Comparison of ENCODE assay signal across 22 cellular contexts in genomic region chr9:134546746-134547145, GRCh38.
A peak's percentile ranks its signal among the peaks of the same experiment; 100 is the strongest.
DNase-seq lines count a peak whose midpoint lies in the region; ATAC-seq and TF ChIP-seq lines count a peak whose summit lies in the region.
"Had no signal": no experiment of that assay in that cellular context is flagged by ENCODE, and none has a peak within 500 bp of the region (broad histone marks: within the 10 kb centered on the region; RNA-seq: fewer than 3 reads in every experiment).

No MANE protein-coding gene starts in this region.

- peak overlapping the region; percentile 11 for H2BK5ac ChIP-seq in mesenchymal stem cell (ENCODE audit: low read depth, low read length, poor library complexity, severe bottlenecking)

- H2BK15ac ChIP-seq in mesenchymal stem cell (ENCODE audit: low read depth, poor library complexity, severe bottlenecking), result peak overlapping the region; percentile 73

- peaks cover 25 to 62% (median 53%) of the 10 kb centered on the region in 10 experiments for H3K4me1 ChIP-seq in BLaER1 treated with 17β-estradiol and CSF1 and Interleukin-3, amounts not matched to agents 10 nM and 100 nM
- H3K4me1 ChIP-seq in ascending aorta (peaks cover 8 to 16% of the 10 kb centered on the region in 2 donors), mesenchymal stem cell (ENCODE audit: control insufficient read depth, insufficient read depth, low read depth, low read length) (peaks cover 53% of the 10 kb centered on the region)

- peak overlapping the region; percentile 76 for H4K8ac ChIP-seq in mesenchymal stem cell (ENCODE audit: low read length)

- peaks cover 4 to 16% (median 13%) of the 10 kb centered on the region in 11 experiments; a peak in 18 of 22 replicates for H3K9me3 ChIP-seq in BLaER1 treated with 17β-estradiol and CSF1 and Interleukin-3, amounts not matched to agents 10 nM and 100 nM (replicated peaks in 1 of 11)
- H3K9me3 ChIP-seq in ascending aorta (no peaks in the 10 kb centered on the region), mesenchymal stem cell (ENCODE audit: control insufficient read depth, low read length) (no peaks in the 10 kb centered on the region)
- H3K9me3 ChIP-seq in CD4-positive, alpha-beta T cell (ENCODE audit: control insufficient read depth, low read length), result no peaks in the 10 kb centered on the region
- H3K9me3 ChIP-seq: breast epithelium, neutrophil, suprapubic skin had no signal

- peak overlapping the region; percentile 49 to 91 for H3K18ac ChIP-seq in mesenchymal stem cell (ENCODE audit: low read depth in 1 of 2, low read length in 2 of 2)

- H3K4me2 ChIP-seq in BLaER1 treated with 17β-estradiol and CSF1 and Interleukin-3, amounts not matched to agents 10 nM and 100 nM, result peak overlapping the region in 9 of 11 experiments; percentile 50 to 86 (median 77); a peak in 17 of 22 replicates
- H3K4me2 ChIP-seq in mesenchymal stem cell (ENCODE audit: low read length, poor library complexity, severe bottlenecking), result no peak overlapping the region

- H3K23ac ChIP-seq in mesenchymal stem cell (ENCODE audit: low read length in 2 of 2), result no peak overlapping the region

- H3K4ac ChIP-seq in mesenchymal stem cell (ENCODE audit: low read depth in 1 of 2, low read length in 2 of 2), result peak overlapping the region; percentile 36 to 65

- CTCF ChIA-PET in CD4-positive, alpha-beta T cell (lab: Charles Lee), result no interaction called here

- H3K27me3 ChIP-seq in BLaER1 treated with 17β-estradiol and CSF1 and Interleukin-3, amounts not matched to agents 10 nM and 100 nM, result peaks cover 0 to 41% (median 0%) of the 10 kb centered on the region in 11 experiments; a peak in 8 of 22 replicates
- no peaks in the 10 kb centered on the region for H3K27me3 ChIP-seq in ascending aorta
- H3K27me3 ChIP-seq in mesenchymal stem cell (ENCODE audit: control insufficient read depth in 1 of 2, insufficient read depth in 1 of 2, low read length in 2 of 2), result peaks cover 0 to 28% of the 10 kb centered on the region in 2 experiments
- H3K27me3 ChIP-seq in CD4-positive, alpha-beta T cell (ENCODE audit: control insufficient read depth, insufficient read depth, low read length), result peaks cover 11% of the 10 kb centered on the region

- H3K4me3 Mint-ChIP-seq in CD4-positive, alpha-beta T cell, result no peak overlapping the region
- H3K4me3 Mint-ChIP-seq: activated CD4-positive, alpha-beta T cell treated with anti-CD3 and anti-CD28 coated beads, Interleukin-2, amount 10 ng/mL, durations not matched to agents 24 days and 14 days; activated CD8-positive, alpha-beta memory T cell treated with anti-CD3 and anti-CD28 coated beads, Interleukin-2, amount 10 ng/mL, durations not matched to agents 7 days and 5 days; CD4-positive, CD25-positive, alpha-beta regulatory T cell; IgD-negative memory B cell; T-helper 17 cell had no signal

- no peak overlapping the region for H2AFZ ChIP-seq in mesenchymal stem cell (ENCODE audit: low read depth, low read length)

- no peak overlapping the region for H3K27ac Mint-ChIP-seq in CD4-positive, alpha-beta T cell
- H3K27ac Mint-ChIP-seq: activated CD4-positive, alpha-beta T cell treated with anti-CD3 and anti-CD28 coated beads, Interleukin-2, amount 10 ng/mL, durations not matched to agents 24 days and 14 days; activated CD8-positive, alpha-beta memory T cell treated with anti-CD3 and anti-CD28 coated beads, Interleukin-2, amount 10 ng/mL, durations not matched to agents 7 days and 5 days; activated T-helper 2 cell treated with anti-CD3 and anti-CD28 coated beads, Interferon-gamma antibody, Interleukin-2, Interleukin-4, amounts not matched to agents 10 μg/mL and 5 μg/mL and 100 μg/mL, durations not matched to agents 14 hours and 24 hours and 36 hours; CD4-positive, CD25-positive, alpha-beta regulatory T cell; IgD-negative memory B cell; T-helper 17 cell had no signal

- over 99% methylated on average over 10 of the region's 10 CpGs for WGBS in mesenchymal stem cell

- intact Hi-C loops in ascending aorta (cut with DNase I), result loop anchor here (5.0 kb wide), 1 partner anchor 89 kb away; no protein-coding TSS in a partner anchor
- intact Hi-C loops in sciatic nerve (cut with DNase I), result loop anchor here (5.0 kb wide), 1 partner anchor 89 kb away; no protein-coding TSS in a partner anchor
- intact Hi-C loops in CD4-positive, alpha-beta T cell (cut with DNase I, micrococcal nuclease), result no loop called here

- peak overlapping the region; percentile 95 for H2AK5ac ChIP-seq in mesenchymal stem cell (ENCODE audit: low read length, severe bottlenecking)

- TF ChIP-seq CTCF in ascending aorta (IDR thresholded peaks at IDR 0.05), result no peak
- TF ChIP-seq CTCF in CD4-positive, alpha-beta T cell (IDR thresholded peaks at IDR 0.05), result no peak

- POLR2A ChIA-PET in CD4-positive, alpha-beta T cell (lab: Charles Lee), result no interaction called here

- H3K4me1 Mint-ChIP-seq in CD4-positive, alpha-beta T cell (ENCODE audit: low read depth), result no peaks in the 10 kb centered on the region
- H3K4me1 Mint-ChIP-seq: activated CD4-positive, alpha-beta T cell treated with anti-CD3 and anti-CD28 coated beads, Interleukin-2, amount 10 ng/mL, durations not matched to agents 24 days and 14 days; activated CD8-positive, alpha-beta memory T cell treated with anti-CD3 and anti-CD28 coated beads, Interleukin-2, amount 10 ng/mL, durations not matched to agents 7 days and 5 days; CD4-positive, CD25-positive, alpha-beta regulatory T cell; IgD-negative memory B cell; T-helper 17 cell had no signal

- H3K9me3 Mint-ChIP-seq in CD4-positive, alpha-beta T cell, result no peaks in the 10 kb centered on the region
- H3K9me3 Mint-ChIP-seq: activated CD4-positive, alpha-beta T cell treated with anti-CD3 and anti-CD28 coated beads, Interleukin-2, amount 10 ng/mL, durations not matched to agents 24 days and 14 days; activated T-helper 2 cell treated with anti-CD3 and anti-CD28 coated beads, Interferon-gamma antibody, Interleukin-2, Interleukin-4, amounts not matched to agents 10 μg/mL and 5 μg/mL and 100 μg/mL, durations not matched to agents 14 hours and 24 hours and 36 hours had no signal

- peaks cover 14% of the 10 kb centered on the region for H3K27me3 Mint-ChIP-seq in CD4-positive, alpha-beta T cell
- H3K27me3 Mint-ChIP-seq: activated CD4-positive, alpha-beta T cell treated with anti-CD3 and anti-CD28 coated beads, Interleukin-2, amount 10 ng/mL, durations not matched to agents 24 days and 14 days; CD4-positive, CD25-positive, alpha-beta regulatory T cell had no signal

- peak overlapping the region; percentile 85 for H4K91ac ChIP-seq in mesenchymal stem cell (ENCODE audit: low read length)

- DNase-seq in ascending aorta (ENCODE audit: low spot score in 2 of 2) (no peak), mesenchymal stem cell (no peak), sciatic nerve (ENCODE audit: low spot score) (peak; percentile 58), SIG-M5 treated with dmso at 0.1 percent for 504 hours (lab: John Stamatoyannopoulos, UW; ENCODE audit: unreplicated experiment) (no peak)
- no peak for DNase-seq in CD4-positive, alpha-beta T cell
- DNase-seq: activated CD4-positive, alpha-beta T cell treated with anti-CD3 and anti-CD28 coated beads, Interleukin-2, amount 10 ng/mL, durations not matched to agents 24 days and 14 days; activated CD8-positive, alpha-beta memory T cell treated with anti-CD3 and anti-CD28 coated beads, Interleukin-2, amount 10 ng/mL, durations not matched to agents 7 days and 5 days; CD4-positive, CD25-positive, alpha-beta regulatory T cell; dermis blood vessel endothelial cell; NCI-H1436; PC-3; retina; T-helper 17 cell had no signal

- no peaks in the 10 kb centered on the region for H3K36me3 ChIP-seq in BLaER1 treated with 17β-estradiol and CSF1 and Interleukin-3, amounts not matched to agents 10 nM and 100 nM
- H3K36me3 ChIP-seq in ascending aorta (no peaks in the 10 kb centered on the region), mesenchymal stem cell (ENCODE audit: control insufficient read depth in 1 of 2, insufficient read depth in 2 of 2, low read depth in 1 of 2, low read length in 2 of 2) (no peaks in the 10 kb centered on the region)
- H3K36me3 ChIP-seq: breast epithelium, neutrophil, suprapubic skin had no signal

- no peak for ATAC-seq in sciatic nerve
- no peak for ATAC-seq in HG03439 (IDR thresholded peaks at IDR 0.05; ENCODE audit: unreplicated experiment)
- no peak for ATAC-seq in CD4-positive, alpha-beta T cell (ENCODE audit: poor library complexity)
- no peak for ATAC-seq in GM21528 (IDR thresholded peaks at IDR 0.05; ENCODE audit: low FRiP score, unreplicated experiment)
- ATAC-seq: activated CD8-positive, alpha-beta memory T cell treated with anti-CD3 and anti-CD28 coated beads, Interleukin-2, amount 10 ng/mL, durations not matched to agents 7 days and 5 days; foreskin keratinocyte; PC-3; T-helper 17 cell had no signal

- no peaks in the 10 kb centered on the region for H3K36me3 Mint-ChIP-seq in CD4-positive, alpha-beta T cell (ENCODE audit: low read depth)
- H3K36me3 Mint-ChIP-seq: activated CD8-positive, alpha-beta memory T cell treated with anti-CD3 and anti-CD28 coated beads, Interleukin-2, amount 10 ng/mL, durations not matched to agents 7 days and 5 days; CD4-positive, CD25-positive, alpha-beta regulatory T cell; IgD-negative memory B cell had no signal

- H3K27ac ChIP-seq in BLaER1 treated with 17β-estradiol and CSF1 and Interleukin-3, amounts not matched to agents 10 nM and 100 nM, result no peak overlapping the region
- peak overlapping the region; percentile 59 to 81 for H3K27ac ChIP-seq in ascending aorta
- peak overlapping the region; percentile 83 for H3K27ac ChIP-seq in mesenchymal stem cell (ENCODE audit: low read length, poor library complexity, severe bottlenecking)
- no peak overlapping the region for H3K27ac ChIP-seq in CD4-positive, alpha-beta T cell (ENCODE audit: low read depth, low read length)
- H3K27ac ChIP-seq: foreskin keratinocyte, neutrophil had no signal

- H3K9ac ChIP-seq in BLaER1 treated with 17β-estradiol and CSF1 and Interleukin-3, amounts not matched to agents 10 nM and 100 nM, result no peak overlapping the region
- peak overlapping the region; percentile 86 for H3K9ac ChIP-seq in mesenchymal stem cell (ENCODE audit: low read length)

- no peaks in the 10 kb centered on the region for H3K79me1 ChIP-seq in mesenchymal stem cell (replicated peaks; ENCODE audit: low read length, poor library complexity, severe bottlenecking)

- peak overlapping the region in 1 of 2 experiments; percentile 76 for H3K14ac ChIP-seq in mesenchymal stem cell (ENCODE audit: low read length in 2 of 2)

- no peak overlapping the region for H3K4me3 ChIP-seq in BLaER1 treated with 17β-estradiol and CSF1 and Interleukin-3, amounts not matched to agents 10 nM and 100 nM
- H3K4me3 ChIP-seq in ascending aorta (peak overlapping the region in 1 of 2 donors; percentile 57), mesenchymal stem cell (ENCODE audit: insufficient read depth in 1 of 2, low read depth in 1 of 2, low read length in 2 of 2) (no peak overlapping the region)

- H2BK12ac ChIP-seq in mesenchymal stem cell (ENCODE audit: low read length in 2 of 2), result peak overlapping the region; percentile 98 to 99

- peaks cover 0 to 22% (median 0%) of the 10 kb centered on the region in 11 experiments; a peak in 2 of 22 replicates for H4K20me1 ChIP-seq in BLaER1 treated with 17β-estradiol and CSF1 and Interleukin-3, amounts not matched to agents 10 nM and 100 nM

- peak overlapping the region; percentile 84 for H2BK120ac ChIP-seq in mesenchymal stem cell (ENCODE audit: low read depth, low read length)

Comparison
In these comparisons a context has a peak if more than half of its experiments do, and no peak if none do; other contexts are left out.
1. H3K27ac ChIP-seq: peak in ascending aorta (2 of 2) and mesenchymal stem cell (single experiment); none in BLaER1 treated with 17β-estradiol and CSF1 and Interleukin-3, amounts not matched to agents 10 nM and 100 nM (0 of 11) and CD4-positive, alpha-beta T cell (single experiment).
2. intact Hi-C loops: an anchor here in ascending aorta (5.0 kb wide) and sciatic nerve (5.0 kb wide); none called in CD4-positive, alpha-beta T cell.